8 cellular contexts compared by ENCODE assay signal in genomic region chr7:47968852-47969774, GRCh38. TPM values are rescaled to one million over a fixed set of nuclear protein-coding genes. Genes with fewer than 3 reads are reported as not detected.
DNase-seq lines count a peak whose midpoint lies in the region; ATAC-seq and TF ChIP-seq lines count a peak whose summit lies in the region.

No MANE protein-coding gene starts in this region.

- H3K4me1 Mint-ChIP-seq in HFFc6 (ENCODE audit: low read depth): peaks cover 31% of the 10 kb centered on the region

- no peak overlapping the region for H3K4me3 ChIP-seq in WERI-Rb-1 (ENCODE audit: low read depth, low read length)

- ATAC-seq in left colon: peak; percentile 82

- H3K9me3 ChIP-seq in WERI-Rb-1 (ENCODE audit: severe bottlenecking): no peaks in the 10 kb centered on the region

- peaks cover 55% of the 10 kb centered on the region for H3K36me3 Mint-ChIP-seq in HFFc6 (ENCODE audit: low read depth)

- no peak overlapping the region for H3K27ac ChIP-seq in WERI-Rb-1

- H3K36me3 ChIP-seq in WERI-Rb-1: peaks cover 72% of the 10 kb centered on the region

- no peaks in the 10 kb centered on the region for H3K27me3 ChIP-seq in WERI-Rb-1 (ENCODE audit: insufficient read depth, low read depth, severe bottlenecking)

- no peak overlapping the region for H3K4me3 Mint-ChIP-seq in HFFc6

- DNase-seq in NCI-H1436 (lab: John Stamatoyannopoulos, UW) (peak; percentile 51), NCI-H1436 treated with DMSO at 0.1 percent for 48 hours (lab: John Stamatoyannopoulos, UW) (no peak), HFFc6 (peak; percentile 55), NCI-H128 (lab: John Stamatoyannopoulos, UW; ENCODE audit: unreplicated experiment) (peak; percentile 28), WERI-Rb-1 (peak; percentile 77), left colon (peak; percentile 78 to 82)
- peak; percentile 15 for DNase-seq in central memory CD4-positive, alpha-beta T cell
- DNase-seq in stimulated activated CD8-positive, alpha-beta memory T cell treated with anti-CD3 and anti-CD28 coated beads, Interleukin-12 subunit alpha, Interleukin-12 subunit beta, amount 100 ng/mL, for 1 hour (ENCODE audit: low read depth): peak; percentile 17

- TF ChIP-seq CTCF in HFFc6 (IDR thresholded peaks at IDR 0.05) (peak; percentile 95), WERI-Rb-1 (IDR thresholded peaks at IDR 0.05; ENCODE audit: low read depth, low read length) (peak; percentile 92)

- peaks cover 3% of the 10 kb centered on the region; the same call in 1 of the 2 replicates for H3K27me3 Mint-ChIP-seq in HFFc6 (ENCODE audit: insufficient read depth)

- intact Hi-C loops in left colon (cut with DNase I, micrococcal nuclease): no loop called here

- no peaks in the 10 kb centered on the region for H3K9me3 Mint-ChIP-seq in HFFc6

- peak overlapping the region; percentile 15; the same call in 1 of the 2 replicates for H3K27ac Mint-ChIP-seq in HFFc6

RNA-seq across cellular contexts. Expression of gene HUS1, which starts 10.3 kb away (rescaled TPM):
- total RNA-seq in HFFc6 (2021; fragmentation: NEBNext Ultra II Directional; extraction: Animal tissue kit (Norgen Biotek cat#: 25700)): 10 to 100 TPM; 27.8 to 39.2 (median 34.6) TPM
- total RNA-seq in left colon: 10 to 100 TPM; 38.7 to 41.0 TPM

RNA-seq across cellular contexts. Expression of gene PKD1L1, which starts 20.8 kb away (rescaled TPM):
- under 1 TPM in 2 of 6 experiments, not detected in 4; 0.03 to 0.14 TPM for total RNA-seq in HFFc6 (2021; fragmentation: NEBNext Ultra II Directional; extraction: Animal tissue kit (Norgen Biotek cat#: 25700))
- total RNA-seq in left colon: under 1 TPM; 0.56 to 0.82 TPM

RNA-seq across cellular contexts. Expression of gene SUN3, which starts 59.8 kb away (rescaled TPM):
- total RNA-seq in HFFc6 (2021; fragmentation: NEBNext Ultra II Directional; extraction: Animal tissue kit (Norgen Biotek cat#: 25700)): 1 to 10 TPM in 4 of 6 experiments, not detected in 2; 1.1 to 2.1 (median 1.7) TPM
- total RNA-seq in left colon: not detected
